Comparison of ENCODE assay signal across 1 cellular context in the genomic region with DNA sequence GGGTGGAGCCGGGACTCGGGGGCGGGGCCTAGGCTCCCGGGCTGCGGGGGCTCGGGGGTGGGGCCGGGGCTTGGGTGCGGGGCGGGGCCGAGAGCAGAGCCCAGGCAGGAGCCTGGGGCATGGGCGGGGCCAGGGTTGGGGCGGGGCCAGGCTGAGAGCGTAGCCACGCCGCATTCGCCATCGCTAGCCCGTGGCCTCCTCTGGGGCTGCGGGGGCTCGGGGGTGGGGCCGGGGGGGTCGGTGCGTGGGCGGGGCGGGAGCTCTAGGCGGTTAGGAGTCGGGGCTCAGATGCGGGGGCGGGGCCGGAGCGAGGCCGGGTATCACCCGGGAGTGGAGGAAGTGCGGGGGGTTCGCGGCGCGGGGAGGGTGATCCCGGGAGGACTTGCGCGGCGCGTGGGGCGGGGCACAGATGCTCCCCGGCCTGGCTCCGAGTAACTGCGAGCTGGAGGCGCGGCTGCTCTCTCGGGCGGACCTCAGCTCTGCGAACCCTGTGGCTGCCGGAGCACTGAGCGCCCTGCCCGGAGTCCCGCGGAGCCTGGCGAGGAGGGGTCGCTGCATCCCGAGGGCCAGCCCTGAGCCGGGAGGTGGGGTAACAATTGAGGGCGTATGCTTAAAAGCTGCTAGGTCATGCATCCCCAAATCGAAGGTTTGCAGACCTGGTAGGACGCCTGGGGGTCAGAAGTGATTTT.
TF ChIP-seq lines count a peak whose summit lies in the region.

No MANE protein-coding gene starts in this region.

TF ChIP-seq in K562, 482 proteins besides CTCF, POLR2A, EP300 and RAD21 (continued from another document and continues in another):
- TF ChIP-seq, protein P1, sequence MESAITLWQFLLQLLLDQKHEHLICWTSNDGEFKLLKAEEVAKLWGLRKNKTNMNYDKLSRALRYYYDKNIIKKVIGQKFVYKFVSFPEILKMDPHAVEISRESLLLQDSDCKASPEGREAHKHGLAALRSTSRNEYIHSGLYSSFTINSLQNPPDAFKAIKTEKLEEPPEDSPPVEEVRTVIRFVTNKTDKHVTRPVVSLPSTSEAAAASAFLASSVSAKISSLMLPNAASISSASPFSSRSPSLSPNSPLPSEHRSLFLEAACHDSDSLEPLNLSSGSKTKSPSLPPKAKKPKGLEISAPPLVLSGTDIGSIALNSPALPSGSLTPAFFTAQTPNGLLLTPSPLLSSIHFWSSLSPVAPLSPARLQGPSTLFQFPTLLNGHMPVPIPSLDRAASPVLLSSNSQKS (CRISPR knock-in tag; IDR thresholded peaks at IDR 0.05), result no peak
- TF ChIP-seq GTF2A2 (tag; IDR thresholded peaks at IDR 0.05) (no peak), NFIC (IDR thresholded peaks at IDR 0.05) (no peak), RBFOX2 (IDR thresholded peaks at IDR 0.05; ENCODE audit: low read depth, low read length) (peak; percentile 43), NRF1 (conservative IDR thresholded peaks at IDR 0.05 in 1 of 2, IDR thresholded peaks at IDR 0.05 in 1 of 2) (peak; percentile 81 to 85), PCBP1 (IDR thresholded peaks at IDR 0.05; ENCODE audit: low read depth, low read length, poor library complexity, severe bottlenecking) (peak; percentile 69), ZNF77 (CRISPR knock-in tag; IDR thresholded peaks at IDR 0.05) (no peak), ZNF695 (CRISPR knock-in tag; IDR thresholded peaks at IDR 0.05) (no peak), DIDO1 (tag; IDR thresholded peaks at IDR 0.05; ENCODE audit: low read depth) (no peak), RBM34 (IDR thresholded peaks at IDR 0.05; ENCODE audit: borderline replicate concordance, insufficient read depth, low read length) (no peak), U2AF1 (optimal IDR thresholded peaks at IDR 0.05; ENCODE audit: low read depth, low read length) (no peak), ELF4 (CRISPR knock-in tag; IDR thresholded peaks at IDR 0.05) (0 out of 2 replicates have a peak, but pooled peaks have one; percentile 53), HNRNPL (IDR thresholded peaks at IDR 0.05; ENCODE audit: low read depth, low read length) (0 out of 2 replicates have a peak, but pooled peaks have one; percentile 37), ZNF24 (IDR thresholded peaks at IDR 0.05) (peak; percentile 47; the same call in 1 of the 2 replicates), ZNF830 (CRISPR knock-in tag; IDR thresholded peaks at IDR 0.05) (peak; percentile 68; the same call in 1 of the 2 replicates), PYGO2 (tag; IDR thresholded peaks at IDR 0.05) (no peak), MTA1 (IDR thresholded peaks at IDR 0.05; ENCODE audit: borderline replicate concordance) (no peak), ATF1 (CRISPR knock-in tag; IDR thresholded peaks at IDR 0.05) (no peak), ATF1 (tag; IDR thresholded peaks at IDR 0.05) (peak; percentile 38; the same call in 1 of the 2 replicates), CCAR2 (IDR thresholded peaks at IDR 0.05; ENCODE audit: low read depth, low read length) (no peak), DMBX1 (CRISPR knock-in tag; IDR thresholded peaks at IDR 0.05; ENCODE audit: borderline replicate concordance) (peak; percentile 26; the same call in 1 of the 2 replicates), NR2C2 (CRISPR knock-in tag; IDR thresholded peaks at IDR 0.05) (0 out of 2 replicates have a peak, but pooled peaks have one; percentile 22), NR2C2 (tag; IDR thresholded peaks at IDR 0.05) (no peak), ZKSCAN3 (CRISPR knock-in tag; IDR thresholded peaks at IDR 0.05) (no peak), MBD2 (IDR thresholded peaks at IDR 0.05; ENCODE audit: borderline replicate concordance, low read depth) (peak; percentile 48; the same call in 1 of the 2 replicates), BRD4 (IDR thresholded peaks at IDR 0.05) (no peak), HCFC1 (IDR thresholded peaks at IDR 0.05; ENCODE audit: low read depth, low read length) (peak; percentile 36; the same call in 1 of the 2 replicates), ZNF217 (CRISPR knock-in tag; IDR thresholded peaks at IDR 0.05) (no peak), TRIM24 (IDR thresholded peaks at IDR 0.05) (no peak), NCOA1 (IDR thresholded peaks at IDR 0.05; ENCODE audit: low read depth) (no peak), HDAC1 (IDR thresholded peaks at IDR 0.05) (peak in 1 of 2 experiments; percentile 77; a peak in 2 of 4 replicates), PHF20 (IDR thresholded peaks at IDR 0.05; ENCODE audit: partially characterized antibody) (peak; percentile 51), SRSF7 (optimal IDR thresholded peaks at IDR 0.05; ENCODE audit: low read depth, low read length) (no peak), XRCC5 (IDR thresholded peaks at IDR 0.05; ENCODE audit: low read depth, low read length) (peak; percentile 64; the same call in 1 of the 2 replicates), ZBTB1 (CRISPR knock-in tag; IDR thresholded peaks at IDR 0.05; ENCODE audit: borderline replicate concordance, low read depth) (0 out of 2 replicates have a peak, but pooled peaks have one; percentile 56), KAT2B (IDR thresholded peaks at IDR 0.05; ENCODE audit: low read depth, low read length) (no peak), HLTF (IDR thresholded peaks at IDR 0.05) (0 out of 2 replicates have a peak, but pooled peaks have one; percentile 73), SPI1 (IDR thresholded peaks at IDR 0.05; ENCODE audit: borderline replicate concordance, low read depth, low read length) (peak; percentile 67; the same call in 1 of the 2 replicates), ZEB2 (IDR thresholded peaks at IDR 0.05) (peak; percentile 37; the same call in 1 of the 2 replicates), POLR2B (IDR thresholded peaks at IDR 0.05; ENCODE audit: low read depth, partially characterized antibody) (peak; percentile 48)
- TF ChIP-seq, protein P2, sequence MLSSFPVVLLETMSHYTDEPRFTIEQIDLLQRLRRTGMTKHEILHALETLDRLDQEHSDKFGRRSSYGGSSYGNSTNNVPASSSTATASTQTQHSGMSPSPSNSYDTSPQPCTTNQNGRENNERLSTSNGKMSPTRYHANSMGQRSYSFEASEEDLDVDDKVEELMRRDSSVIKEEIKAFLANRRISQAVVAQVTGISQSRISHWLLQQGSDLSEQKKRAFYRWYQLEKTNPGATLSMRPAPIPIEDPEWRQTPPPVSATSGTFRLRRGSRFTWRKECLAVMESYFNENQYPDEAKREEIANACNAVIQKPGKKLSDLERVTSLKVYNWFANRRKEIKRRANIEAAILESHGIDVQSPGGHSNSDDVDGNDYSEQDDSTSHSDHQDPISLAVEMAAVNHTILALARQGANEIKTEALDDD (IDR thresholded peaks at IDR 0.05), result no peak
- TF ChIP-seq, protein P3, sequence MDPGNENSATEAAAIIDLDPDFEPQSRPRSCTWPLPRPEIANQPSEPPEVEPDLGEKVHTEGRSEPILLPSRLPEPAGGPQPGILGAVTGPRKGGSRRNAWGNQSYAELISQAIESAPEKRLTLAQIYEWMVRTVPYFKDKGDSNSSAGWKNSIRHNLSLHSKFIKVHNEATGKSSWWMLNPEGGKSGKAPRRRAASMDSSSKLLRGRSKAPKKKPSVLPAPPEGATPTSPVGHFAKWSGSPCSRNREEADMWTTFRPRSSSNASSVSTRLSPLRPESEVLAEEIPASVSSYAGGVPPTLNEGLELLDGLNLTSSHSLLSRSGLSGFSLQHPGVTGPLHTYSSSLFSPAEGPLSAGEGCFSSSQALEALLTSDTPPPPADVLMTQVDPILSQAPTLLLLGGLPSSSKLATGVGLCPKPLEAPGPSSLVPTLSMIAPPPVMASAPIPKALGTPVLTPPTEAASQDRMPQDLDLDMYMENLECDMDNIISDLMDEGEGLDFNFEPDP (CRISPR knock-in tag; IDR thresholded peaks at IDR 0.05), result 0 out of 2 replicates have a peak, but pooled peaks have one; percentile 35
- TF ChIP-seq, protein P4, sequence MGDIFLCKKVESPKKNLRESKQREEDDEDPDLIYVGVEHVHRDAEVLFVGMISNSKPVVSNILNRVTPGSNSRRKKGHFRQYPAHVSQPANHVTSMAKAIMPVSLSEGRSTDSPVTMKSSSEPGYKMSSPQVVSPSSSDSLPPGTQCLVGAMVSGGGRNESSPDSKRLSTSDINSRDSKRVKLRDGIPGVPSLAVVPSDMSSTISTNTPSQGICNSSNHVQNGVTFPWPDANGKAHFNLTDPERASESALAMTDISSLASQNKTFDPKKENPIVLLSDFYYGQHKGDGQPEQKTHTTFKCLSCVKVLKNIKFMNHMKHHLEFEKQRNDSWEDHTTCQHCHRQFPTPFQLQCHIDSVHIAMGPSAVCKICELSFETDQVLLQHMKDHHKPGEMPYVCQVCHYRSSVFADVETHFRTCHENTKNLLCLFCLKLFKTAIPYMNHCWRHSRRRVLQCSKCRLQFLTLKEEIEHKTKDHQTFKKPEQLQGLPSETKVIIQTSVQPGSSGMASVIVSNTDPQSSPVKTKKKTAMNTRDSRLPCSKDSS (IDR thresholded peaks at IDR 0.05; ENCODE audit: low read depth, partially characterized antibody), result no peak
- TF ChIP-seq, protein P5, sequence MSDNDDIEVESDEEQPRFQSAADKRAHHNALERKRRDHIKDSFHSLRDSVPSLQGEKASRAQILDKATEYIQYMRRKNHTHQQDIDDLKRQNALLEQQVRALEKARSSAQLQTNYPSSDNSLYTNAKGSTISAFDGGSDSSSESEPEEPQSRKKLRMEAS (CRISPR knock-in tag; IDR thresholded peaks at IDR 0.05), result peak; percentile 25; the same call in 1 of the 2 replicates
- TF ChIP-seq, protein P6, sequence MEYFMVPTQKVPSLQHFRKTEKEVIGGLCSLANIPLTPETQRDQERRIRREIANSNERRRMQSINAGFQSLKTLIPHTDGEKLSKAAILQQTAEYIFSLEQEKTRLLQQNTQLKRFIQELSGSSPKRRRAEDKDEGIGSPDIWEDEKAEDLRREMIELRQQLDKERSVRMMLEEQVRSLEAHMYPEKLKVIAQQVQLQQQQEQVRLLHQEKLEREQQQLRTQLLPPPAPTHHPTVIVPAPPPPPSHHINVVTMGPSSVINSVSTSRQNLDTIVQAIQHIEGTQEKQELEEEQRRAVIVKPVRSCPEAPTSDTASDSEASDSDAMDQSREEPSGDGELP (CRISPR knock-in tag; IDR thresholded peaks at IDR 0.05; ENCODE audit: borderline replicate concordance), result peak; percentile 76; the same call in 1 of the 2 replicates
- TF ChIP-seq, protein P7, sequence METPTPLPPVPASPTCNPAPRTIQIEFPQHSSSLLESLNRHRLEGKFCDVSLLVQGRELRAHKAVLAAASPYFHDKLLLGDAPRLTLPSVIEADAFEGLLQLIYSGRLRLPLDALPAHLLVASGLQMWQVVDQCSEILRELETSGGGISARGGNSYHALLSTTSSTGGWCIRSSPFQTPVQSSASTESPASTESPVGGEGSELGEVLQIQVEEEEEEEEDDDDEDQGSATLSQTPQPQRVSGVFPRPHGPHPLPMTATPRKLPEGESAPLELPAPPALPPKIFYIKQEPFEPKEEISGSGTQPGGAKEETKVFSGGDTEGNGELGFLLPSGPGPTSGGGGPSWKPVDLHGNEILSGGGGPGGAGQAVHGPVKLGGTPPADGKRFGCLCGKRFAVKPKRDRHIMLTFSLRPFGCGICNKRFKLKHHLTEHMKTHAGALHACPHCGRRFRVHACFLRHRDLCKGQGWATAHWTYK (CRISPR knock-in tag; IDR thresholded peaks at IDR 0.05), result peak; percentile 53; the same call in 1 of the 2 replicates
- TF ChIP-seq, protein P8, sequence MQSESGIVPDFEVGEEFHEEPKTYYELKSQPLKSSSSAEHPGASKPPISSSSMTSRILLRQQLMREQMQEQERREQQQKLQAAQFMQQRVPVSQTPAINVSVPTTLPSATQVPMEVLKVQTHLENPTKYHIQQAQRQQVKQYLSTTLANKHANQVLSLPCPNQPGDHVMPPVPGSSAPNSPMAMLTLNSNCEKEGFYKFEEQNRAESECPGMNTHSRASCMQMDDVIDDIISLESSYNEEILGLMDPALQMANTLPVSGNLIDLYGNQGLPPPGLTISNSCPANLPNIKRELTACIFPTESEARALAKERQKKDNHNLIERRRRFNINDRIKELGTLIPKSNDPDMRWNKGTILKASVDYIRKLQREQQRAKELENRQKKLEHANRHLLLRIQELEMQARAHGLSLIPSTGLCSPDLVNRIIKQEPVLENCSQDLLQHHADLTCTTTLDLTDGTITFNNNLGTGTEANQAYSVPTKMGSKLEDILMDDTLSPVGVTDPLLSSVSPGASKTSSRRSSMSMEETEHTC (IDR thresholded peaks at IDR 0.05), result 0 out of 2 replicates have a peak, but pooled peaks have one; percentile 14
- TF ChIP-seq, protein P9, sequence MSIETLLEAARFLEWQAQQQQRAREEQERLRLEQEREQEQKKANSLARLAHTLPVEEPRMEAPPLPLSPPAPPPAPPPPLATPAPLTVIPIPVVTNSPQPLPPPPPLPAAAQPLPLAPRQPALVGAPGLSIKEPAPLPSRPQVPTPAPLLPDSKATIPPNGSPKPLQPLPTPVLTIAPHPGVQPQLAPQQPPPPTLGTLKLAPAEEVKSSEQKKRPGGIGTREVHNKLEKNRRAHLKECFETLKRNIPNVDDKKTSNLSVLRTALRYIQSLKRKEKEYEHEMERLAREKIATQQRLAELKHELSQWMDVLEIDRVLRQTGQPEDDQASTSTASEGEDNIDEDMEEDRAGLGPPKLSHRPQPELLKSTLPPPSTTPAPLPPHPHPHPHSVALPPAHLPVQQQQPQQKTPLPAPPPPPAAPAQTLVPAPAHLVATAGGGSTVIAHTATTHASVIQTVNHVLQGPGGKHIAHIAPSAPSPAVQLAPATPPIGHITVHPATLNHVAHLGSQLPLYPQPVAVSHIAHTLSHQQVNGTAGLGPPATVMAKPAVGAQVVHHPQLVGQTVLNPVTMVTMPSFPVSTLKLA (conservative IDR thresholded peaks at IDR 0.05), result peak; percentile 6 to 22; a peak in 2 of 4 replicates
- TF ChIP-seq, protein P10, sequence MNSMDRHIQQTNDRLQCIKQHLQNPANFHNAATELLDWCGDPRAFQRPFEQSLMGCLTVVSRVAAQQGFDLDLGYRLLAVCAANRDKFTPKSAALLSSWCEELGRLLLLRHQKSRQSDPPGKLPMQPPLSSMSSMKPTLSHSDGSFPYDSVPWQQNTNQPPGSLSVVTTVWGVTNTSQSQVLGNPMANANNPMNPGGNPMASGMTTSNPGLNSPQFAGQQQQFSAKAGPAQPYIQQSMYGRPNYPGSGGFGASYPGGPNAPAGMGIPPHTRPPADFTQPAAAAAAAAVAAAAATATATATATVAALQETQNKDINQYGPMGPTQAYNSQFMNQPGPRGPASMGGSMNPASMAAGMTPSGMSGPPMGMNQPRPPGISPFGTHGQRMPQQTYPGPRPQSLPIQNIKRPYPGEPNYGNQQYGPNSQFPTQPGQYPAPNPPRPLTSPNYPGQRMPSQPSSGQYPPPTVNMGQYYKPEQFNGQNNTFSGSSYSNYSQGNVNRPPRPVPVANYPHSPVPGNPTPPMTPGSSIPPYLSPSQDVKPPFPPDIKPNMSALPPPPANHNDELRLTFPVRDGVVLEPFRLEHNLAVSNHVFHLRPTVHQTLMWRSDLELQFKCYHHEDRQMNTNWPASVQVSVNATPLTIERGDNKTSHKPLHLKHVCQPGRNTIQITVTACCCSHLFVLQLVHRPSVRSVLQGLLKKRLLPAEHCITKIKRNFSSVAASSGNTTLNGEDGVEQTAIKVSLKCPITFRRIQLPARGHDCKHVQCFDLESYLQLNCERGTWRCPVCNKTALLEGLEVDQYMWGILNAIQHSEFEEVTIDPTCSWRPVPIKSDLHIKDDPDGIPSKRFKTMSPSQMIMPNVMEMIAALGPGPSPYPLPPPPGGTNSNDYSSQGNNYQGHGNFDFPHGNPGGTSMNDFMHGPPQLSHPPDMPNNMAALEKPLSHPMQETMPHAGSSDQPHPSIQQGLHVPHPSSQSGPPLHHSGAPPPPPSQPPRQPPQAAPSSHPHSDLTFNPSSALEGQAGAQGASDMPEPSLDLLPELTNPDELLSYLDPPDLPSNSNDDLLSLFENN (IDR thresholded peaks at IDR 0.05; ENCODE audit: low read depth in 2 of 2, low read length in 2 of 2), result no peak
